8 cellular contexts compared by ENCODE assay signal in the genomic region with DNA sequence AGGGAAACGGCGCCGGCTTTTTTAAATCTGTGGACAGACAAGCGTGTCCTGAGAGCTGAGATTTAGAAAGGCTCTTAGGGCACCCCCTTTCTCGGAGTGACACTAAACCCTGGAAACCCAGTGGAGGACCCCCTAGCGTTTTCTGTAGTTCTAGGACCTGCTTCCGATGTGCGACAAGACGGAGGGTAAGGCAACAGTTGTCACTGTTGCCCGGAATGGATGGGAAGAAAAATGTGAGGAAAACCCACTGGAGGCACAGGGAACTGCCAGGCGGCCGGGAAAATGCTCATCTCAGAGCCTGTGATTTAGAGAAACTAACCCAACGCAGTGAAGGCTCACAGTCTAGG. TPM values are rescaled to one million over a fixed set of nuclear protein-coding genes. Genes with fewer than 3 reads are reported as not detected.
DNase-seq lines count a peak whose midpoint lies in the region; ATAC-seq lines count a peak whose summit lies in the region.

No MANE protein-coding gene starts in this region.

- peaks cover 14% of the 10 kb centered on the region for H3K4me1 ChIP-seq in stomach smooth muscle (ENCODE audit: control insufficient read depth, insufficient read depth, low read length)

- peak overlapping the region; percentile 72 to 85 for H3K4me3 ChIP-seq in stomach smooth muscle (ENCODE audit: low read length in 2 of 2)

- H3K4me3 Mint-ChIP-seq in activated naive CD8-positive, alpha-beta T cell treated with anti-CD3 and anti-CD28 coated beads for 36 hours: peak overlapping the region; percentile 95
- peak overlapping the region; percentile 83 to 96 (median 90) for H3K4me3 Mint-ChIP-seq in immature natural killer cell

- no peaks in the 10 kb centered on the region for H3K27me3 Mint-ChIP-seq in activated naive CD8-positive, alpha-beta T cell treated with anti-CD3 and anti-CD28 coated beads for 36 hours
- peaks cover 6 to 7% (median 6%) of the 10 kb centered on the region in 3 donors for H3K27me3 Mint-ChIP-seq in immature natural killer cell (ENCODE audit: low read depth in 3 of 3)

- no peaks in the 10 kb centered on the region for H3K9me3 Mint-ChIP-seq in activated naive CD8-positive, alpha-beta T cell treated with anti-CD3 and anti-CD28 coated beads for 36 hours
- no peaks in the 10 kb centered on the region for H3K9me3 Mint-ChIP-seq in immature natural killer cell

- H3K27ac Mint-ChIP-seq in activated naive CD8-positive, alpha-beta T cell treated with anti-CD3 and anti-CD28 coated beads for 36 hours: peak overlapping the region; percentile 97
- peak overlapping the region; percentile 90 to 97 (median 94) for H3K27ac Mint-ChIP-seq in immature natural killer cell

- H3K9me3 ChIP-seq in stomach smooth muscle (ENCODE audit: control insufficient read depth in 2 of 2, low read length in 2 of 2): no peaks in the 10 kb centered on the region

- peak overlapping the region; percentile 77 for H3K27ac ChIP-seq in stomach smooth muscle (ENCODE audit: low read length)

- peak overlapping the region; percentile 67 to 72 for H3K9ac ChIP-seq in stomach smooth muscle (ENCODE audit: low read length in 2 of 2)

- H3K36me3 ChIP-seq in stomach smooth muscle (ENCODE audit: control insufficient read depth in 2 of 2, insufficient read depth in 2 of 2, low read length in 2 of 2): peaks cover 24 to 41% of the 10 kb centered on the region in 2 donors

- H3K27me3 ChIP-seq in stomach smooth muscle (ENCODE audit: control insufficient read depth in 1 of 2, insufficient read depth in 2 of 2, low read length in 2 of 2): no peaks in the 10 kb centered on the region

- H3K36me3 Mint-ChIP-seq in activated naive CD8-positive, alpha-beta T cell treated with anti-CD3 and anti-CD28 coated beads for 36 hours: peaks cover 58% of the 10 kb centered on the region
- peaks cover 14 to 45% (median 25%) of the 10 kb centered on the region in 3 donors for H3K36me3 Mint-ChIP-seq in immature natural killer cell

- no peak for DNase-seq in activated CD4-positive, CD25-positive, alpha-beta regulatory T cell (lab: John Stamatoyannopoulos, UW)
- DNase-seq in NCI-H1417 (lab: John Stamatoyannopoulos, UW): peak in 2 of 3 experiments; percentile 59 to 98
- DNase-seq in activated naive CD8-positive, alpha-beta T cell treated with anti-CD3 and anti-CD28 coated beads for 36 hours: no peak
- no peak for DNase-seq in immature natural killer cell
- DNase-seq in stimulated activated CD4-positive, alpha-beta T cell treated with anti-CD3 and anti-CD28 coated beads, Interleukin-2, amount 100 ng/mL, for 48 hours: no peak

- peaks cover 56% of the 10 kb centered on the region for H3K4me1 Mint-ChIP-seq in activated naive CD8-positive, alpha-beta T cell treated with anti-CD3 and anti-CD28 coated beads for 36 hours
- H3K4me1 Mint-ChIP-seq in immature natural killer cell: peaks cover 46 to 51% of the 10 kb centered on the region in 2 donors

- peak; percentile 4 to 7 for ATAC-seq in activated CD4-positive, CD25-positive, alpha-beta regulatory T cell treated with anti-CD3 and anti-CD28 coated beads, Interleukin-2, amount 50 U/mL, for 24 hours
- no peak for ATAC-seq in HG03159 (IDR thresholded peaks at IDR 0.05; ENCODE audit: unreplicated experiment)

RNA-seq across cellular contexts. Expression of gene ATP5F1E, which starts 0.6 kb away (rescaled TPM):
- total RNA-seq in activated naive CD8-positive, alpha-beta T cell treated with anti-CD3 and anti-CD28 coated beads for 36 hours: 10 to 100 TPM; 83.0 to 84.4 TPM
- polyA plus RNA-seq in immature natural killer cell: 100 to 1,000 TPM in 1 of 3 donors, 10 to 100 TPM in 2; 43.3 to 138 (median 91.7) TPM

RNA-seq across cellular contexts. Expression of gene PRELID3B, which starts 9.9 kb away (rescaled TPM):
- 100 to 1,000 TPM; 131 to 143 TPM for total RNA-seq in activated naive CD8-positive, alpha-beta T cell treated with anti-CD3 and anti-CD28 coated beads for 36 hours
- polyA plus RNA-seq in immature natural killer cell: 10 to 100 TPM; 31.5 to 43.3 (median 37.8) TPM

RNA-seq across cellular contexts. Expression of gene TUBB1, which starts 13.5 kb away (rescaled TPM):
- total RNA-seq in activated naive CD8-positive, alpha-beta T cell treated with anti-CD3 and anti-CD28 coated beads for 36 hours: not detected
- polyA plus RNA-seq in immature natural killer cell: 10 to 100 TPM in 1 of 3 donors, 1 to 10 TPM in 2; 2.6 to 22.5 (median 4.3) TPM

RNA-seq across cellular contexts. Expression of gene CTSZ, which starts 25.6 kb away (rescaled TPM):
- 10 to 100 TPM; 24.6 to 25.4 TPM for total RNA-seq in activated naive CD8-positive, alpha-beta T cell treated with anti-CD3 and anti-CD28 coated beads for 36 hours
- 10 to 100 TPM in 1 of 3 donors, 1 to 10 TPM in 2; 2.6 to 10.5 (median 5.8) TPM for polyA plus RNA-seq in immature natural killer cell

RNA-seq across cellular contexts. Expression of gene NELFCD, which starts 51.6 kb away (rescaled TPM):
- 10 to 100 TPM; 84.1 to 91.2 TPM for total RNA-seq in activated naive CD8-positive, alpha-beta T cell treated with anti-CD3 and anti-CD28 coated beads for 36 hours
- polyA plus RNA-seq in immature natural killer cell: 100 to 1,000 TPM in 1 of 3 donors, 10 to 100 TPM in 2; 67.1 to 104 (median 71.7) TPM

Comparison
In these comparisons a context has a peak if more than half of its experiments do, and no peak if none do; other contexts are left out.
1. DNase-seq: peak in NCI-H1417 (2 of 3); none in activated CD4-positive, CD25-positive, alpha-beta regulatory T cell (0 of 4), activated naive CD8-positive, alpha-beta T cell treated with anti-CD3 and anti-CD28 coated beads for 36 hours (single experiment), immature natural killer cell (0 of 3) and stimulated activated CD4-positive, alpha-beta T cell treated with anti-CD3 and anti-CD28 coated beads, Interleukin-2, amount 100 ng/mL, for 48 hours (0 of 2).